Comparison of ENCODE assay signal across 19 cellular contexts in the genomic region with DNA sequence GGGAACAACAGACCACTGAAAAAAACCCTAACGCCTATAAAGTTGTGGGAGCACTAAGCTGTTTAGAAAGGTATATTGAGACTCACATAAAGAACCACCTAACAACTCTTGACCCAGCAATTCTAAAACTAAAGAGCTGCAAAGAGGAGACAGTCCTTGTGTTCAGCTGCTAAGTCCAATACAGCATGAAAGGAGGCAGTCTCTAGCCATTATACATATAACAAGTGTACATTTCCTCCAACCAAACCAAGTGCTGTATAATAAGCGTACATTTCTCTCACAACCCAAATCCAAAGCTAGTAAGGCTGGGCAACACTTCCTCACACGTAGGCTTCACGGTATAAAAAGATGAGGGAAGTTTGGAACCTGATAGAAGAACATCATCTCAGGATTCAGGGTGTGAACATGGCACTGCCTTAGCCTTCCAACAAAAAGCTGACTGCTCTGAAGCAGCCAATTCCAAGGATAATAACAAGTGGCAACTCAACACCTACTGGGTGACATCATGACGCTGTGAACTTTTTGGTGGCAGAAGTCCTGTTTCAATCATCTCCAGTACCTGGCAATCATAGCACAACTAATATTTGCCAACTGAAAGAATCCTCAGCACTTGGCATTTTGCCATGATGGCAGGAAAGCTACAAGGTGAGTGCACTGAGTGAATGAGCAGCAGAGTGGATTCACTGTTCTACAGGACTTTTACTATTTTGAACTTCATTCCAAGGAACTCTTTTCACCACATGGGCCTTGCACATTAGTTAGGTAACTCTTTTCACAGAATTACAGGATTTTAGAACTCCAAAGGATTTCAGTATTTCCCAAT. TPM values are rescaled to one million over a fixed set of nuclear protein-coding genes. Genes with fewer than 3 reads are reported as not detected.
DNase-seq lines count a peak whose midpoint lies in the region; ATAC-seq, FAIRE-seq and TF ChIP-seq lines count a peak whose summit lies in the region.
"Had no signal": no experiment of that assay in that cellular context is flagged by ENCODE, and none has a peak within 500 bp of the region (broad histone marks: within the 10 kb centered on the region; RNA-seq: fewer than 3 reads in every experiment).

No MANE protein-coding gene starts in this region.

- peak overlapping the region; percentile 15; the same call in 1 of the 3 replicates for H3K4me2 ChIP-seq in A549
- no peak overlapping the region for H3K4me2 ChIP-seq in GM23248 (ENCODE audit: unreplicated experiment)

- in situ Hi-C loops in GM23248 (cut with MboI): no loop called here

- H3K27me3 ChIP-seq in GM23248 (replicated peaks; ENCODE audit: insufficient read depth) (no peaks in the 10 kb centered on the region), lung (ENCODE audit: control insufficient read depth, insufficient read depth) (no peaks in the 10 kb centered on the region)

- H3K4me1 ChIP-seq in A549 (peaks cover 22% of the 10 kb centered on the region), GM23248 (ENCODE audit: insufficient read depth) (peaks cover 23% of the 10 kb centered on the region), lung (ENCODE audit: control insufficient read depth in 2 of 2, insufficient read depth in 2 of 2, low read length in 2 of 2) (peaks cover 1 to 11% of the 10 kb centered on the region in 2 donors)

- H3K79me2 ChIP-seq in GM23248 (ENCODE audit: insufficient read depth): peaks cover 100% of the 10 kb centered on the region

- ATAC-seq in A549 (peak in 1 of 2 experiments; percentile 57; a peak in 3 of 6 replicates), lung (ENCODE audit: insufficient read depth, low FRiP score) (no peak)
- ATAC-seq: activated CD8-positive, alpha-beta memory T cell treated with anti-CD3 and anti-CD28 coated beads, Interleukin-2, amount 10 ng/mL, durations not matched to agents 7 days and 5 days; mucosa of descending colon had no signal

- TF ChIP-seq POLR2A in A549 (IDR thresholded peaks at IDR 0.05; ENCODE audit: low read length): no peak

- no peaks in the 10 kb centered on the region for H3K9me3 ChIP-seq in A549
- H3K9me3 ChIP-seq in GM23248 (ENCODE audit: low read depth): no peaks in the 10 kb centered on the region
- H3K9me3 ChIP-seq in lung (ENCODE audit: control insufficient read depth in 2 of 2, insufficient read depth in 1 of 2, low read length in 1 of 2): no peaks in the 10 kb centered on the region
- H3K9me3 ChIP-seq: mucosa of descending colon had no signal

- H3K4me3 ChIP-seq in A549: no peak overlapping the region
- H3K4me3 ChIP-seq in GM23248: no peak overlapping the region
- H3K4me3 ChIP-seq in lung: no peak overlapping the region
- H3K4me3 ChIP-seq: mucosa of descending colon had no signal

- peak overlapping the region; percentile 51 for H3K9ac ChIP-seq in GM23248

- peaks cover 34% of the 10 kb centered on the region for H3K36me3 ChIP-seq in GM23248 (ENCODE audit: low read depth)
- H3K36me3 ChIP-seq in lung (ENCODE audit: control insufficient read depth in 2 of 2, insufficient read depth in 2 of 2, low read length in 2 of 2): peaks cover 14 to 23% of the 10 kb centered on the region in 2 donors

- H2AFZ ChIP-seq in GM23248: no peak overlapping the region

- TF ChIP-seq CTCF in A549 (IDR thresholded peaks at IDR 0.05): no peak
- no peak for TF ChIP-seq CTCF in VCaP (conservative IDR thresholded peaks at IDR 0.05)
- no peak for TF ChIP-seq CTCF in lung (IDR thresholded peaks at IDR 0.05; ENCODE audit: control extremely low read depth, extremely low read depth)

- peak; percentile 84 for FAIRE-seq in A549 (lab: Jason Lieb, UNC)
- FAIRE-seq: G401.6, kidney had no signal

- H4K20me1 ChIP-seq in GM23248 (ENCODE audit: insufficient read depth): peaks cover 31% of the 10 kb centered on the region

- TF ChIP-seq RAD21 in A549 (conservative IDR thresholded peaks at IDR 0.05 in 1 of 2, IDR thresholded peaks at IDR 0.05 in 1 of 2): no peak

- peak in 1 of 2 experiments; percentile 24 for DNase-seq in A549 (ENCODE audit: low read depth in 1 of 2, low spot score in 1 of 2)
- DNase-seq in GM23248: no peak
- peak; percentile 52 for DNase-seq in lung (ENCODE audit: low spot score)
- no peak for DNase-seq in mesenteric fat pad (ENCODE audit: low spot score)
- no peak for DNase-seq in DMS153 (lab: John Stamatoyannopoulos, UW)
- DNase-seq in activated naive CD4-positive, alpha-beta T cell treated with anti-CD3 and anti-CD28 coated beads, Interleukin-2, amount 50 U/mL, for 16 hours: no peak
- no peak for DNase-seq in SKM-1 treated with dmso at 0.1 percent for 144 hours (lab: John Stamatoyannopoulos, UW; ENCODE audit: unreplicated experiment)
- DNase-seq: activated CD4-positive, alpha-beta T cell treated with anti-CD3 and anti-CD28 coated beads for 1 hour; activated CD8-positive, alpha-beta memory T cell treated with anti-CD3 and anti-CD28 coated beads, Interleukin-2, amount 10 ng/mL, durations not matched to agents 7 days and 5 days; activated gamma-delta T cell; Calu3; KBM-7; kidney; mucosa of descending colon; NCI-H1092; SIG-M5; stimulated activated CD4-positive, alpha-beta T cell treated with anti-CD3 and anti-CD28 coated beads, Interleukin-1b, Interleukin-23, amount 100 ng/mL, for 48 hours had no signal

- WGBS in A549 (ENCODE audit: missing lambda C conversion rate): 92% methylated on average over 5 of the region's 5 CpGs
- 62 to 64% methylated on average over 5 of the region's 5 CpGs for WGBS in GM23248 (ENCODE audit: low coverage in 1 of 2, low lambda C conversion rate in 2 of 2, missing lambda C conversion rate in 2 of 2), 2 experiments
- WGBS in lung, 2 donors: 71 to 79% methylated on average over 5 of the region's 5 CpGs

- no peaks in the 10 kb centered on the region for H3K9me2 ChIP-seq in GM23248 (ENCODE audit: insufficient read depth)

- peaks cover 38% of the 10 kb centered on the region for H3F3A ChIP-seq in GM23248 (ENCODE audit: insufficient read depth)

- POLR2A ChIA-PET in A549 (lab: Yijun Ruan, JAX): interaction anchor here (0.8 kb wide), 1 partner anchor 16 kb away, joined by 4 read pairs; a partner anchor contains a TSS

- CTCF ChIA-PET in A549 (lab: Yijun Ruan, JAX): interaction anchor here (0.5 to 28.5 kb wide), 7 partner anchors 10 to 294 kb away, joined by 3 to 1229 read pairs (median 9); a partner anchor contains a TSS

- TF ChIP-seq EP300 in A549 (IDR thresholded peaks at IDR 0.05): no peak

- H3K27ac ChIP-seq in A549 (peak overlapping the region in 1 of 2 experiments; percentile 65; a peak in 3 of 6 replicates), GM23248 (peak overlapping the region; percentile 76), VCaP (peak overlapping the region; percentile 12), lung (ENCODE audit: low read depth in 1 of 2, low read length in 1 of 2) (peak overlapping the region in 1 of 2 donors; percentile 23)

TF ChIP-seq in A549, 52 proteins besides CTCF, POLR2A, EP300 and RAD21 (continues in another document):
- TF ChIP-seq NFE2L2 (conservative IDR thresholded peaks at IDR 0.05; ENCODE audit: low read length): no peak
- no peak for TF ChIP-seq FOXS1 (CRISPR knock-in tag; IDR thresholded peaks at IDR 0.05)
- TF ChIP-seq, protein P1, sequence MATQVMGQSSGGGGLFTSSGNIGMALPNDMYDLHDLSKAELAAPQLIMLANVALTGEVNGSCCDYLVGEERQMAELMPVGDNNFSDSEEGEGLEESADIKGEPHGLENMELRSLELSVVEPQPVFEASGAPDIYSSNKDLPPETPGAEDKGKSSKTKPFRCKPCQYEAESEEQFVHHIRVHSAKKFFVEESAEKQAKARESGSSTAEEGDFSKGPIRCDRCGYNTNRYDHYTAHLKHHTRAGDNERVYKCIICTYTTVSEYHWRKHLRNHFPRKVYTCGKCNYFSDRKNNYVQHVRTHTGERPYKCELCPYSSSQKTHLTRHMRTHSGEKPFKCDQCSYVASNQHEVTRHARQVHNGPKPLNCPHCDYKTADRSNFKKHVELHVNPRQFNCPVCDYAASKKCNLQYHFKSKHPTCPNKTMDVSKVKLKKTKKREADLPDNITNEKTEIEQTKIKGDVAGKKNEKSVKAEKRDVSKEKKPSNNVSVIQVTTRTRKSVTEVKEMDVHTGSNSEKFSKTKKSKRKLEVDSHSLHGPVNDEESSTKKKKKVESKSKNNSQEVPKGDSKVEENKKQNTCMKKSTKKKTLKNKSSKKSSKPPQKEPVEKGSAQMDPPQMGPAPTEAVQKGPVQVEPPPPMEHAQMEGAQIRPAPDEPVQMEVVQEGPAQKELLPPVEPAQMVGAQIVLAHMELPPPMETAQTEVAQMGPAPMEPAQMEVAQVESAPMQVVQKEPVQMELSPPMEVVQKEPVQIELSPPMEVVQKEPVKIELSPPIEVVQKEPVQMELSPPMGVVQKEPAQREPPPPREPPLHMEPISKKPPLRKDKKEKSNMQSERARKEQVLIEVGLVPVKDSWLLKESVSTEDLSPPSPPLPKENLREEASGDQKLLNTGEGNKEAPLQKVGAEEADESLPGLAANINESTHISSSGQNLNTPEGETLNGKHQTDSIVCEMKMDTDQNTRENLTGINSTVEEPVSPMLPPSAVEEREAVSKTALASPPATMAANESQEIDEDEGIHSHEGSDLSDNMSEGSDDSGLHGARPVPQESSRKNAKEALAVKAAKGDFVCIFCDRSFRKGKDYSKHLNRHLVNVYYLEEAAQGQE (IDR thresholded peaks at IDR 0.05): no peak
- TF ChIP-seq ZFP36 (IDR thresholded peaks at IDR 0.05; ENCODE audit: borderline replicate concordance, partially characterized antibody): no peak
- no peak for TF ChIP-seq RNF2 (IDR thresholded peaks at IDR 0.05; ENCODE audit: borderline replicate concordance, low read depth)

RNA-seq across cellular contexts. Expression of a gene that starts 16.6 kb away (rescaled TPM):
- 43.4 and 53.9 TPM in 2 replicates for polyA plus RNA-seq in A549 (2011; rRNA removed)
- 36.6 and 40.3 TPM in 2 replicates for polyA plus RNA-seq in A549 (2012; cell fraction: cytosol; rRNA removed)
- 22.8 and 27.9 TPM in 2 replicates for polyA plus RNA-seq in A549 (2012; cell fraction: nucleus; rRNA removed)
- polyA plus RNA-seq in A549 (2017; fragmentation: RNase III; extraction: RNeasy Plus Mini Kit Qiagen cat#74134 plus additional on column Dnase treatment): 24.5 to 28.0 TPM (median 27.7 TPM) in 3 replicates
- polyA minus RNA-seq in A549 (2011; rRNA and poly(A)+ RNA removed): 79.0 and 91.9 TPM in 2 replicates
- total RNA-seq in GM23248 (2014; rRNA removed; shearing (Covaris generic)): 43.3 and 51.4 TPM in 2 replicates
- 31.0 and 33.0 TPM in 2 replicates for polyA plus RNA-seq in GM23248 (2016; fragmentation: Nextera tagmentation; extraction: Ambion mirVana)
- total RNA-seq in lung: 10 to 100 TPM; 33.8 to 42.4 TPM
- polyA plus RNA-seq in lung: 10 to 100 TPM; 15.7 to 20.6 TPM
- total RNA-seq in mesenteric fat pad: 47.0 TPM

RNA-seq across cellular contexts. Expression of a gene that starts 37.6 kb away (rescaled TPM):
- polyA plus RNA-seq in A549 (2011; rRNA removed) (222 and 239 TPM in 2 replicates), A549 (2017; fragmentation: RNase III; extraction: RNeasy Plus Mini Kit Qiagen cat#74134 plus additional on column Dnase treatment) (105 to 117 TPM (median 112 TPM) in 3 replicates), GM23248 (2016; fragmentation: Nextera tagmentation; extraction: Ambion mirVana) (72.3 and 79.9 TPM in 2 replicates), lung (100 to 1,000 TPM in 1 of 2 donors, 10 to 100 TPM in 1; 95.9 to 108 TPM)
- 142 and 173 TPM in 2 replicates for polyA plus RNA-seq in A549 (2012; cell fraction: cytosol; rRNA removed)
- 254 and 311 TPM in 2 replicates for polyA plus RNA-seq in A549 (2012; cell fraction: nucleus; rRNA removed)
- polyA minus RNA-seq in A549 (2011; rRNA and poly(A)+ RNA removed): 186 and 187 TPM in 2 replicates
- 104 and 129 TPM in 2 replicates for total RNA-seq in GM23248 (2014; rRNA removed; shearing (Covaris generic))
- total RNA-seq in lung (100 to 1,000 TPM in 1 of 2 donors, 10 to 100 TPM in 1; 58.3 to 102 TPM), mesenteric fat pad (60.1 TPM)
